ENCODE assay signal across 1 cellular context in genomic region chr6:169707772-169708171, GRCh38.
TF ChIP-seq lines count a peak whose summit lies in the region.

No MANE protein-coding gene starts in this region.

TF ChIP-seq in IMR-90, 13 proteins besides CTCF, POLR2A, EP300 and RAD21 (continued from another document):
- TF ChIP-seq, protein P1, sequence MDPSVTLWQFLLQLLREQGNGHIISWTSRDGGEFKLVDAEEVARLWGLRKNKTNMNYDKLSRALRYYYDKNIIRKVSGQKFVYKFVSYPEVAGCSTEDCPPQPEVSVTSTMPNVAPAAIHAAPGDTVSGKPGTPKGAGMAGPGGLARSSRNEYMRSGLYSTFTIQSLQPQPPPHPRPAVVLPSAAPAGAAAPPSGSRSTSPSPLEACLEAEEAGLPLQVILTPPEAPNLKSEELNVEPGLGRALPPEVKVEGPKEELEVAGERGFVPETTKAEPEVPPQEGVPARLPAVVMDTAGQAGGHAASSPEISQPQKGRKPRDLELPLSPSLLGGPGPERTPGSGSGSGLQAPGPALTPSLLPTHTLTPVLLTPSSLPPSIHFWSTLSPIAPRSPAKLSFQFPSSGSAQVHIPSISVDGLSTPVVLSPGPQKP (IDR thresholded peaks at IDR 0.05; ENCODE audit: borderline replicate concordance, low read depth, low read length) = no peak
- TF ChIP-seq NFE2L2 (IDR thresholded peaks at IDR 0.05; ENCODE audit: low read depth, low read length) (no peak), FOS (IDR thresholded peaks at IDR 0.05; ENCODE audit: low read depth, low read length) (no peak), RCOR1 (IDR thresholded peaks at IDR 0.05; ENCODE audit: insufficient replicate concordance, low read length) (no peak), MAFK (IDR thresholded peaks at IDR 0.05; ENCODE audit: low read depth, low read length) (no peak), MAZ (IDR thresholded peaks at IDR 0.05; ENCODE audit: borderline replicate concordance, low read depth, low read length) (no peak)
- TF ChIP-seq, protein P2, sequence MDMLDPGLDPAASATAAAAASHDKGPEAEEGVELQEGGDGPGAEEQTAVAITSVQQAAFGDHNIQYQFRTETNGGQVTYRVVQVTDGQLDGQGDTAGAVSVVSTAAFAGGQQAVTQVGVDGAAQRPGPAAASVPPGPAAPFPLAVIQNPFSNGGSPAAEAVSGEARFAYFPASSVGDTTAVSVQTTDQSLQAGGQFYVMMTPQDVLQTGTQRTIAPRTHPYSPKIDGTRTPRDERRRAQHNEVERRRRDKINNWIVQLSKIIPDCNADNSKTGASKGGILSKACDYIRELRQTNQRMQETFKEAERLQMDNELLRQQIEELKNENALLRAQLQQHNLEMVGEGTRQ (IDR thresholded peaks at IDR 0.05; ENCODE audit: low read depth, low read length) = no peak
